1 cellular context compared by ENCODE assay signal in genomic region chr2:88016086-88016947, GRCh38.
TF ChIP-seq lines count a peak whose summit lies in the region.

Gene RNU2-63P (minus strand): TSS chr2:88016547.

TF ChIP-seq in HepG2, 621 proteins besides CTCF, POLR2A, EP300 and RAD21 (continued from another document and continues in another):
- TF ChIP-seq ZNF318 (CRISPR knock-in tag; IDR thresholded peaks at IDR 0.05) (0 out of 2 replicates have a peak, but pooled peaks have one; percentile 60), JDP2 (CRISPR knock-in tag; IDR thresholded peaks at IDR 0.05; ENCODE audit: borderline replicate concordance) (0 out of 2 replicates have a peak, but pooled peaks have one; percentile 64), RARG (CRISPR knock-in tag; IDR thresholded peaks at IDR 0.05; ENCODE audit: low read depth) (0 out of 2 replicates have a peak, but pooled peaks have one; percentile 53), SIN3B (IDR thresholded peaks at IDR 0.05; ENCODE audit: low read length) (0 out of 2 replicates have a peak, but pooled peaks have one; percentile 35), ASH2L (IDR thresholded peaks at IDR 0.05; ENCODE audit: insufficient read length, low read depth, low read length) (peak; percentile 58), DPF2 (CRISPR knock-in tag; IDR thresholded peaks at IDR 0.05; ENCODE audit: borderline replicate concordance, low read depth) (no peak), TOE1 (CRISPR knock-in tag; IDR thresholded peaks at IDR 0.05) (peak; percentile 98; the same call in 1 of the 2 replicates), SRSF4 (IDR thresholded peaks at IDR 0.05; ENCODE audit: low read depth, low read length, poor library complexity, severe bottlenecking) (peak; percentile 57), RORA (CRISPR knock-in tag; IDR thresholded peaks at IDR 0.05) (0 out of 2 replicates have a peak, but pooled peaks have one; percentile 73), ZNF232 (CRISPR knock-in tag; IDR thresholded peaks at IDR 0.05; ENCODE audit: borderline replicate concordance) (peak; percentile 62), HCFC1 (IDR thresholded peaks at IDR 0.05; ENCODE audit: low read depth, low read length) (peak; percentile 28; the same call in 1 of the 2 replicates), SATB2 (CRISPR knock-in tag; IDR thresholded peaks at IDR 0.05) (no peak), MAFG (CRISPR knock-in tag; IDR thresholded peaks at IDR 0.05) (no peak), CREB1 (IDR thresholded peaks at IDR 0.05) (no peak), CREB1 (CRISPR knock-in tag; IDR thresholded peaks at IDR 0.05) (peak; percentile 62; the same call in 1 of the 2 replicates), ZNF564 (CRISPR knock-in tag; IDR thresholded peaks at IDR 0.05) (no peak), ELF1 (CRISPR knock-in tag; IDR thresholded peaks at IDR 0.05) (no peak), SNAI1 (CRISPR knock-in tag; IDR thresholded peaks at IDR 0.05; ENCODE audit: borderline replicate concordance) (0 out of 2 replicates have a peak, but pooled peaks have one; percentile 58), PHF8 (CRISPR knock-in tag; IDR thresholded peaks at IDR 0.05) (peak; percentile 1; the same call in 1 of the 2 replicates), KMT2A (CRISPR knock-in tag; IDR thresholded peaks at IDR 0.05) (peak; percentile 54), SP4 (CRISPR knock-in tag; IDR thresholded peaks at IDR 0.05) (peak; percentile 80), MXD4 (CRISPR knock-in tag; IDR thresholded peaks at IDR 0.05) (0 out of 2 replicates have a peak, but pooled peaks have one; percentile 53), ZNF562 (CRISPR knock-in tag; IDR thresholded peaks at IDR 0.05; ENCODE audit: borderline replicate concordance) (0 out of 2 replicates have a peak, but pooled peaks have one; percentile 19), NONO (IDR thresholded peaks at IDR 0.05) (peak; percentile 81; the same call in 1 of the 2 replicates), NONO (CRISPR knock-in tag; conservative IDR thresholded peaks at IDR 0.05) (peak; percentile 93), NFKBIZ (CRISPR knock-in tag; IDR thresholded peaks at IDR 0.05) (peak; percentile 45; the same call in 1 of the 2 replicates), TRAFD1 (CRISPR knock-in tag; IDR thresholded peaks at IDR 0.05; ENCODE audit: borderline replicate concordance) (no peak), ZNF580 (CRISPR knock-in tag; IDR thresholded peaks at IDR 0.05; ENCODE audit: borderline replicate concordance, low read depth) (peak; percentile 69; the same call in 1 of the 2 replicates), IKZF4 (CRISPR knock-in tag; IDR thresholded peaks at IDR 0.05; ENCODE audit: borderline replicate concordance, low read depth, not compliant biosample characterization) (peak; percentile 64), MIER3 (CRISPR knock-in tag; IDR thresholded peaks at IDR 0.05; ENCODE audit: borderline replicate concordance) (peak; percentile 79; the same call in 1 of the 2 replicates), IKZF5 (CRISPR knock-in tag; IDR thresholded peaks at IDR 0.05) (peak; percentile 70), U2AF1 (optimal IDR thresholded peaks at IDR 0.05; ENCODE audit: low read depth, low read length) (no peak), RFX5 (IDR thresholded peaks at IDR 0.05; ENCODE audit: low read depth, low read length) (no peak), SALL1 (CRISPR knock-in tag; IDR thresholded peaks at IDR 0.05) (peak; percentile 70; the same call in 1 of the 2 replicates), KLF6 (CRISPR knock-in tag; IDR thresholded peaks at IDR 0.05) (peak; percentile 82), NAIF1 (CRISPR knock-in tag; IDR thresholded peaks at IDR 0.05; ENCODE audit: borderline replicate concordance) (peak; percentile 71; the same call in 1 of the 2 replicates), RBFOX2 (IDR thresholded peaks at IDR 0.05; ENCODE audit: low read depth, low read length) (peak; percentile 92), ZNF335 (CRISPR knock-in tag; IDR thresholded peaks at IDR 0.05) (peak; percentile 68), ZFP36 (IDR thresholded peaks at IDR 0.05; ENCODE audit: borderline replicate concordance, low read depth, low read length, partially characterized antibody) (no peak), GATAD1 (CRISPR knock-in tag; IDR thresholded peaks at IDR 0.05) (peak; percentile 50), ELF4 (CRISPR knock-in tag; IDR thresholded peaks at IDR 0.05; ENCODE audit: borderline replicate concordance) (0 out of 2 replicates have a peak, but pooled peaks have one; percentile 79), ZNF512 (CRISPR knock-in tag; IDR thresholded peaks at IDR 0.05) (no peak), MAF1 (CRISPR knock-in tag; IDR thresholded peaks at IDR 0.05; ENCODE audit: borderline replicate concordance) (no peak; the same call in 1 of the 2 replicates), POLR2G (IDR thresholded peaks at IDR 0.05; ENCODE audit: low read depth, low read length) (peak; percentile 99)
- TF ChIP-seq, protein P1, sequence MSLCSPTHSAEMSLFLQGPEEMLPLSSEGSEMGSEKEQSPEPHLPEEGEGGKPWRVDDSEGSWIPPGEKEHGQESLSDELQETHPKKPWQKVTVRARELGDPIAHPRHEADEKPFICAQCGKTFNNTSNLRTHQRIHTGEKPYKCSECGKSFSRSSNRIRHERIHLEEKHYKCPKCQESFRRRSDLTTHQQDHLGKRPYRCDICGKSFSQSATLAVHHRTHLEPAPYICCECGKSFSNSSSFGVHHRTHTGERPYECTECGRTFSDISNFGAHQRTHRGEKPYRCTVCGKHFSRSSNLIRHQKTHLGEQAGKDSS (CRISPR knock-in tag; IDR thresholded peaks at IDR 0.05; ENCODE audit: borderline replicate concordance, low read depth), result 0 out of 2 replicates have a peak, but pooled peaks have one; percentile 63
- TF ChIP-seq, protein P2, sequence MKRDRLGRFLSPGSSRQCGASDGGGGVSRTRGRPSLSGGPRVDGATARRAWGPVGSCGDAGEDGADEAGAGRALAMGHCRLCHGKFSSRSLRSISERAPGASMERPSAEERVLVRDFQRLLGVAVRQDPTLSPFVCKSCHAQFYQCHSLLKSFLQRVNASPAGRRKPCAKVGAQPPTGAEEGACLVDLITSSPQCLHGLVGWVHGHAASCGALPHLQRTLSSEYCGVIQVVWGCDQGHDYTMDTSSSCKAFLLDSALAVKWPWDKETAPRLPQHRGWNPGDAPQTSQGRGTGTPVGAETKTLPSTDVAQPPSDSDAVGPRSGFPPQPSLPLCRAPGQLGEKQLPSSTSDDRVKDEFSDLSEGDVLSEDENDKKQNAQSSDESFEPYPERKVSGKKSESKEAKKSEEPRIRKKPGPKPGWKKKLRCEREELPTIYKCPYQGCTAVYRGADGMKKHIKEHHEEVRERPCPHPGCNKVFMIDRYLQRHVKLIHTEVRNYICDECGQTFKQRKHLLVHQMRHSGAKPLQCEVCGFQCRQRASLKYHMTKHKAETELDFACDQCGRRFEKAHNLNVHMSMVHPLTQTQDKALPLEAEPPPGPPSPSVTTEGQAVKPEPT (CRISPR knock-in tag; IDR thresholded peaks at IDR 0.05; ENCODE audit: low read depth), result 0 out of 2 replicates have a peak, but pooled peaks have one; percentile 88
- TF ChIP-seq, protein P3, sequence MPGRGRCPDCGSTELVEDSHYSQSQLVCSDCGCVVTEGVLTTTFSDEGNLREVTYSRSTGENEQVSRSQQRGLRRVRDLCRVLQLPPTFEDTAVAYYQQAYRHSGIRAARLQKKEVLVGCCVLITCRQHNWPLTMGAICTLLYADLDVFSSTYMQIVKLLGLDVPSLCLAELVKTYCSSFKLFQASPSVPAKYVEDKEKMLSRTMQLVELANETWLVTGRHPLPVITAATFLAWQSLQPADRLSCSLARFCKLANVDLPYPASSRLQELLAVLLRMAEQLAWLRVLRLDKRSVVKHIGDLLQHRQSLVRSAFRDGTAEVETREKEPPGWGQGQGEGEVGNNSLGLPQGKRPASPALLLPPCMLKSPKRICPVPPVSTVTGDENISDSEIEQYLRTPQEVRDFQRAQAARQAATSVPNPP (CRISPR knock-in tag; IDR thresholded peaks at IDR 0.05), result peak; percentile 78; the same call in 1 of the 2 replicates
- TF ChIP-seq, protein P4, sequence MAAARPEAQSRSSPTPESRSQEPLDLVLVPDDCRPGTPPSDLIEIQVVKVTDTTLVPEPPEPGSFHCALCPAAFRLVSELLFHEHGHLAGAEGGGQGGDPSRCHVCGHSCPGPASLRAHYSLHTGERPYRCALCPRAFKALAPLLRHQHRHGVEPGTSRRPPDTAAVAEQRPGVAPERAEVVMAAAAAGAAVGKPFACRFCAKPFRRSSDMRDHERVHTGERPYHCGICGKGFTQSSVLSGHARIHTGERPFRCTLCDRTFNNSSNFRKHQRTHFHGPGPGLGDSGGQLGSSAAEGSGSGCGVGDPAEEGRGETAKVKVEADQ (CRISPR knock-in tag; IDR thresholded peaks at IDR 0.05; ENCODE audit: borderline replicate concordance), result peak; percentile 39; the same call in 1 of the 2 replicates
